Comparison of ENCODE assay signal across 8 cellular contexts in genomic region chr10:63711866-63712716, GRCh38.
DNase-seq lines count a peak whose midpoint lies in the region; ATAC-seq and TF ChIP-seq lines count a peak whose summit lies in the region.

No MANE protein-coding gene starts in this region.

- H3K9me3 ChIP-seq in BLaER1 = no peaks in the 10 kb centered on the region

- peak overlapping the region; percentile 45; the same call in 1 of the 2 replicates for H3K9ac ChIP-seq in BLaER1

- no peaks in the 10 kb centered on the region for H3K27me3 Mint-ChIP-seq in activated T-helper 17 cell treated with anti-CD3 and anti-CD28 coated beads, Interleukin-2, amount 50 U/mL, for 72 hours
- peaks cover 0 to 4% of the 10 kb centered on the region in 2 donors for H3K27me3 Mint-ChIP-seq in natural killer cell (ENCODE audit: low read depth in 2 of 2)

- DNase-seq in NCI-H1092 treated with DMSO at 0.1 percent for 48 hours (lab: John Stamatoyannopoulos, UW) = peak; percentile 98
- DNase-seq in head of caudate nucleus = peak; percentile 50 to 91 (median 75)
- DNase-seq in posterior cingulate gyrus = peak; percentile 51 to 93 (median 63)
- no peak for DNase-seq in GDM1 (lab: John Stamatoyannopoulos, UW)
- DNase-seq in natural killer cell = no peak
- DNase-seq in H7 = no peak

- H3K4me3 Mint-ChIP-seq in activated T-helper 17 cell treated with anti-CD3 and anti-CD28 coated beads, Interleukin-2, amount 50 U/mL, for 72 hours = no peak overlapping the region
- H3K4me3 Mint-ChIP-seq in natural killer cell = no peak overlapping the region

- H3K4me1 ChIP-seq in BLaER1 = peaks cover 62% of the 10 kb centered on the region

- intact Hi-C loops in head of caudate nucleus (cut with DNase I) = no loop called here
- intact Hi-C loops in posterior cingulate gyrus (cut with DNase I) = loop anchor here (2.0 to 10.0 kb wide), 3 partner anchors 81 to 495 kb away; partner anchors contain the start of gene REEP3
- intact Hi-C loops in natural killer cell (cut with micrococcal nuclease) = no loop called here

- H3K36me3 Mint-ChIP-seq in activated T-helper 17 cell treated with anti-CD3 and anti-CD28 coated beads, Interleukin-2, amount 50 U/mL, for 72 hours (ENCODE audit: low read depth) = no peaks in the 10 kb centered on the region
- no peaks in the 10 kb centered on the region for H3K36me3 Mint-ChIP-seq in natural killer cell

- no peaks in the 10 kb centered on the region for H3K27me3 ChIP-seq in BLaER1
- H3K27me3 ChIP-seq in H7 (ENCODE audit: control insufficient read depth, insufficient read depth, low read length) = no peaks in the 10 kb centered on the region

- no peak for ATAC-seq in activated T-helper 17 cell treated with anti-CD3 and anti-CD28 coated beads, Interleukin-2, amount 50 U/mL, for 72 hours (replicated peaks)
- no peak for ATAC-seq in natural killer cell

- H3K27ac ChIP-seq in BLaER1 = peak overlapping the region; percentile 66

- TF ChIP-seq CTCF in natural killer cell (IDR thresholded peaks at IDR 0.05) = no peak

- peak overlapping the region; percentile 47 for H3K27ac Mint-ChIP-seq in activated T-helper 17 cell treated with anti-CD3 and anti-CD28 coated beads, Interleukin-2, amount 50 U/mL, for 72 hours
- no peak overlapping the region for H3K27ac Mint-ChIP-seq in natural killer cell

- no peaks in the 10 kb centered on the region for H4K20me1 ChIP-seq in BLaER1

- no peaks in the 10 kb centered on the region for H3K36me3 ChIP-seq in BLaER1
- H3K36me3 ChIP-seq in H7 (replicated peaks; ENCODE audit: control insufficient read depth, insufficient read depth, low read length) = no peaks in the 10 kb centered on the region

- H3K4me2 ChIP-seq in BLaER1 = peak overlapping the region; percentile 95

- peaks cover 10% of the 10 kb centered on the region for H3K4me1 Mint-ChIP-seq in activated T-helper 17 cell treated with anti-CD3 and anti-CD28 coated beads, Interleukin-2, amount 50 U/mL, for 72 hours
- H3K4me1 Mint-ChIP-seq in natural killer cell = no peaks in the 10 kb centered on the region

- H3K4me3 ChIP-seq in BLaER1 (peak overlapping the region; percentile 48; the same call in 1 of the 2 replicates), H7 (ENCODE audit: insufficient read depth, low read depth, low read length) (no peak overlapping the region)

- no peaks in the 10 kb centered on the region for H3K9me3 Mint-ChIP-seq in activated T-helper 17 cell treated with anti-CD3 and anti-CD28 coated beads, Interleukin-2, amount 50 U/mL, for 72 hours
- no peaks in the 10 kb centered on the region for H3K9me3 Mint-ChIP-seq in natural killer cell

Comparison
In these comparisons a context has a peak if more than half of its experiments do, and no peak if none do; other contexts are left out.
1. DNase-seq: peak in NCI-H1092 treated with DMSO at 0.1 percent for 48 hours (single experiment), head of caudate nucleus (42 of 42) and posterior cingulate gyrus (10 of 10); none in GDM1 (single experiment), natural killer cell (single experiment) and H7 (single experiment).